Comparison of ENCODE assay signal across 5 cellular contexts in genomic region chr6:43633002-43633401, GRCh38. TPM values are rescaled to one million over a fixed set of nuclear protein-coding genes. Genes with fewer than 3 reads are reported as not detected.
"Had no signal": no experiment of that assay in that cellular context is flagged by ENCODE, and none has a peak within 500 bp of the region (broad histone marks: within the 10 kb centered on the region; RNA-seq: fewer than 3 reads in every experiment).

No MANE protein-coding gene starts in this region.

RNA-seq across cellular contexts. Expression of gene RSPH9, which starts 11.8 kb away (rescaled TPM):
- total RNA-seq: MCF 10A; PC-3; SJCRH30; T-cell; T-helper 1 cell treated with Interleukin-12 subunit alpha and Interleukin-12 subunit beta and Interleukin-4 antibody, amounts not matched to agents 30 ng/mL and 1 ng/mL, for 36 hours had no signal
